Comparison of ENCODE assay signal across 26 cellular contexts in genomic region chr18:41870191-41870590, GRCh38.
"Had no signal": no experiment of that assay in that cellular context is flagged by ENCODE, and none has a peak within 500 bp of the region (broad histone marks: within the 10 kb centered on the region; RNA-seq: fewer than 3 reads in every experiment).

No MANE protein-coding gene starts in this region.

- H3K4me1 ChIP-seq: esophagus squamous epithelium, gastroesophageal sphincter, heart left ventricle, pancreas, psoas muscle, thyroid gland, upper lobe of right lung had no signal

- H3K27ac Mint-ChIP-seq: activated CD4-positive, alpha-beta T cell treated with anti-CD3 and anti-CD28 coated beads, Interleukin-2, amount 10 ng/mL, durations not matched to agents 7 days and 5 days; activated CD8-positive, alpha-beta memory T cell treated with anti-CD3 and anti-CD28 coated beads, Interleukin-2, amount 10 ng/mL, durations not matched to agents 7 days and 5 days; activated CD8-positive, alpha-beta T cell treated with anti-CD3 and anti-CD28 coated beads for 36 hours; activated naive CD4-positive, alpha-beta T cell treated with anti-CD3 and anti-CD28 coated beads, Interleukin-2, amount 10 ng/mL, durations not matched to agents 7 days and 5 days; memory B cell; nephron progenitor cell; stimulated activated naive CD8-positive, alpha-beta T cell treated with anti-CD3 and anti-CD28 coated beads, Interleukin-15, Interleukin-2, amounts not matched to agents 100 ng/mL and 50 ng/mL, for 24 hours had no signal

- H3K9me3 Mint-ChIP-seq: activated CD4-positive, alpha-beta T cell treated with anti-CD3 and anti-CD28 coated beads, Interleukin-2, amount 10 ng/mL, durations not matched to agents 7 days and 5 days; activated CD8-positive, alpha-beta T cell treated with anti-CD3 and anti-CD28 coated beads for 36 hours; memory B cell; nephron progenitor cell; stimulated activated naive CD8-positive, alpha-beta T cell treated with anti-CD3 and anti-CD28 coated beads, Interleukin-15, Interleukin-2, amounts not matched to agents 100 ng/mL and 50 ng/mL, for 24 hours had no signal

- ATAC-seq: activated CD8-positive, alpha-beta memory T cell treated with anti-CD3 and anti-CD28 coated beads, Interleukin-2, amount 10 ng/mL, durations not matched to agents 7 days and 5 days; gastroesophageal sphincter; heart left ventricle; left cardiac atrium; mucosa of descending colon; pancreas; psoas muscle; right cardiac atrium; upper lobe of right lung had no signal

- H3K4me1 Mint-ChIP-seq: activated CD4-positive, alpha-beta T cell treated with anti-CD3 and anti-CD28 coated beads, Interleukin-2, amount 10 ng/mL, durations not matched to agents 7 days and 5 days; activated naive CD4-positive, alpha-beta T cell treated with anti-CD3 and anti-CD28 coated beads, Interleukin-2, amount 10 ng/mL, durations not matched to agents 7 days and 5 days; memory B cell had no signal

- H3K4me3 ChIP-seq: esophagus squamous epithelium, gastroesophageal sphincter, heart left ventricle, mucosa of descending colon, pancreas, psoas muscle, thyroid gland, upper lobe of right lung had no signal

- H3K4me3 Mint-ChIP-seq: activated CD4-positive, alpha-beta T cell treated with anti-CD3 and anti-CD28 coated beads, Interleukin-2, amount 10 ng/mL, durations not matched to agents 7 days and 5 days; activated CD8-positive, alpha-beta memory T cell treated with anti-CD3 and anti-CD28 coated beads, Interleukin-2, amount 10 ng/mL, durations not matched to agents 7 days and 5 days; activated CD8-positive, alpha-beta T cell treated with anti-CD3 and anti-CD28 coated beads for 36 hours; activated naive CD4-positive, alpha-beta T cell treated with anti-CD3 and anti-CD28 coated beads, Interleukin-2, amount 10 ng/mL, durations not matched to agents 7 days and 5 days; memory B cell; nephron progenitor cell; stimulated activated naive CD8-positive, alpha-beta T cell treated with anti-CD3 and anti-CD28 coated beads, Interleukin-15, Interleukin-2, amounts not matched to agents 100 ng/mL and 50 ng/mL, for 24 hours had no signal

- H3K27me3 ChIP-seq: esophagus squamous epithelium, gastroesophageal sphincter, heart left ventricle, pancreas, thyroid gland, upper lobe of right lung had no signal

- H3K36me3 ChIP-seq: esophagus squamous epithelium, gastroesophageal sphincter, heart left ventricle, pancreas, thyroid gland, upper lobe of right lung had no signal

- H3K36me3 Mint-ChIP-seq: activated CD8-positive, alpha-beta memory T cell treated with anti-CD3 and anti-CD28 coated beads, Interleukin-2, amount 10 ng/mL, durations not matched to agents 7 days and 5 days; activated naive CD4-positive, alpha-beta T cell treated with anti-CD3 and anti-CD28 coated beads, Interleukin-2, amount 10 ng/mL, durations not matched to agents 7 days and 5 days; memory B cell had no signal

- H3K9me3 ChIP-seq: esophagus squamous epithelium, gastroesophageal sphincter, heart left ventricle, mucosa of descending colon, pancreas, psoas muscle, thyroid gland, upper lobe of right lung had no signal

- H3K27ac ChIP-seq: esophagus squamous epithelium, gastroesophageal sphincter, heart left ventricle, pancreas, psoas muscle, thyroid gland, upper lobe of right lung, VCaP had no signal

- DNase-seq: activated CD4-positive, alpha-beta T cell treated with anti-CD3 and anti-CD28 coated beads, Interleukin-2, amount 10 ng/mL, durations not matched to agents 7 days and 5 days; activated CD4-positive, CD25-positive, alpha-beta regulatory T cell treated with anti-CD3 and anti-CD28 coated beads, Interleukin-2, amount 50 U/mL, for 72 hours; activated CD8-positive, alpha-beta memory T cell treated with anti-CD3 and anti-CD28 coated beads, Interleukin-2, amount 10 ng/mL, durations not matched to agents 7 days and 5 days; activated CD8-positive, alpha-beta T cell treated with anti-CD3 and anti-CD28 coated beads for 36 hours; activated effector memory CD4-positive, alpha-beta T cell treated with anti-CD3 and anti-CD28 coated beads, Interleukin-2, amount 50 U/mL, for 16 hours; activated naive CD4-positive, alpha-beta T cell treated with anti-CD3 and anti-CD28 coated beads, Interleukin-2, amount 10 ng/mL, durations not matched to agents 7 days and 5 days; activated T-cell treated with anti-CD3 and anti-CD28 coated beads for 4 hours; caudate nucleus; dermis blood vessel endothelial cell; effector CD8-positive, alpha-beta T cell; esophagus squamous epithelium; heart left ventricle; left cardiac atrium; mucosa of descending colon; nephron progenitor cell; pancreas; psoas muscle; right cardiac atrium; stimulated activated CD4-positive, alpha-beta T cell treated with anti-CD3 and anti-CD28 coated beads, Interleukin-4, amount 100 ng/mL, for 4 hours; substantia nigra; thyroid gland; upper lobe of right lung had no signal
